Comparison of ENCODE assay signal across 1 cellular context in genomic region chr17:81424613-81425017, GRCh38.
TF ChIP-seq lines count a peak whose summit lies in the region.

No MANE protein-coding gene starts in this region.

TF ChIP-seq in A549, 52 proteins besides CTCF, POLR2A, EP300 and RAD21 (continued from another document):
- TF ChIP-seq FOSB (CRISPR knock-in tag; IDR thresholded peaks at IDR 0.05): no peak
- TF ChIP-seq PHF8 (IDR thresholded peaks at IDR 0.05; ENCODE audit: borderline replicate concordance, low read depth): no peak
- TF ChIP-seq TP53 (CRISPR knock-in tag; IDR thresholded peaks at IDR 0.05): no peak
- no peak for TF ChIP-seq HOXB5 (CRISPR knock-in tag; IDR thresholded peaks at IDR 0.05)
- TF ChIP-seq EHF (CRISPR knock-in tag; IDR thresholded peaks at IDR 0.05): no peak
- no peak for TF ChIP-seq CHD4 (IDR thresholded peaks at IDR 0.05; ENCODE audit: borderline replicate concordance)
TF ChIP-seq in A549: peak in this region for 0.
